In genomic region chr22:28711820-28712777, GRCh38 we compare ENCODE assay signal across 8 cellular contexts. TPM values are rescaled to one million over a fixed set of nuclear protein-coding genes. Genes with fewer than 3 reads are reported as not detected.
DNase-seq lines count a peak whose midpoint lies in the region; ATAC-seq and TF ChIP-seq lines count a peak whose summit lies in the region.

No MANE protein-coding gene starts in this region.

- H3K79me2 ChIP-seq in SK-N-SH (ENCODE audit: insufficient read depth): no peaks in the 10 kb centered on the region

- peaks cover 42% of the 10 kb centered on the region for H3F3A ChIP-seq in SK-N-SH (replicated peaks; ENCODE audit: insufficient read depth)

- H3K9ac ChIP-seq in SK-N-SH: peak overlapping the region; percentile 7; the same call in 1 of the 2 replicates

- 30% methylated on average over 6 of the region's 6 CpGs for WGBS in SK-N-SH (ENCODE audit: low lambda C conversion rate)

- H3K9me2 ChIP-seq in SK-N-SH: no peaks in the 10 kb centered on the region

- peak overlapping the region; percentile 57; the same call in 1 of the 2 replicates for H2AFZ ChIP-seq in SK-N-SH (ENCODE audit: low read depth)

- peak overlapping the region; percentile 87 to 92 for H3K27ac ChIP-seq in SK-N-SH (ENCODE audit: low read depth in 2 of 2, low read length in 1 of 2)

- TF ChIP-seq EP300 in SK-N-SH (IDR thresholded peaks at IDR 0.05; ENCODE audit: borderline replicate concordance in 1 of 2, low read depth in 1 of 2, low read length in 1 of 2): peak in 1 of 2 experiments; percentile 70; a peak in 1 of 4 replicates

- DNase-seq in GM04504 (ENCODE audit: low read depth) (peak; percentile 93), SK-N-SH (no peak), fibroblast of villous mesenchyme (ENCODE audit: low read depth) (peak; percentile 99), renal cortical epithelial cell (ENCODE audit: low read depth) (peak; percentile 100), GM20000 (ENCODE audit: low spot score) (no peak)
- DNase-seq in activated CD4-positive, alpha-beta T cell treated with anti-CD3 and anti-CD28 coated beads for 1 hour: no peak

- no peak overlapping the region; a peak in 1 of 4 replicates for H3K4me3 ChIP-seq in SK-N-SH (ENCODE audit: low read depth in 2 of 2, low read length in 1 of 2)
- peak overlapping the region; percentile 41 for H3K4me3 ChIP-seq in fibroblast of villous mesenchyme (ENCODE audit: low read depth, low read length)

- no peak for TF ChIP-seq RAD21 in SK-N-SH (IDR thresholded peaks at IDR 0.05; ENCODE audit: low read length)

- H3K4me1 ChIP-seq in SK-N-SH (ENCODE audit: control insufficient read depth in 1 of 2, insufficient read depth in 2 of 2, low read depth in 1 of 2, low read length in 1 of 2): peaks cover 17 to 35% of the 10 kb centered on the region in 2 experiments; a peak in 3 of 4 replicates

- H3K27me3 ChIP-seq in SK-N-SH (ENCODE audit: insufficient read depth): no peaks in the 10 kb centered on the region

- CTCF ChIA-PET in SK-N-SH (lab: Yijun Ruan, JAX): interaction anchor here (0.7 kb wide), 1 partner anchor 58 kb away, joined by 3 read pairs; no protein-coding TSS in a partner anchor

- H3K9me3 ChIP-seq in SK-N-SH: no peaks in the 10 kb centered on the region

- TF ChIP-seq CTCF in SK-N-SH (IDR thresholded peaks at IDR 0.05) (peak; percentile 37), fibroblast of villous mesenchyme (IDR thresholded peaks at IDR 0.05; ENCODE audit: insufficient read depth, low read depth, low read length) (peak; percentile 32), GM20000 (IDR thresholded peaks at IDR 0.05; ENCODE audit: extremely low read depth, missing control alignments) (no peak)

- peaks cover 3% of the 10 kb centered on the region in 2 experiments for H3K36me3 ChIP-seq in SK-N-SH (replicated peaks in 1 of 2; ENCODE audit: control insufficient read depth in 1 of 2, insufficient read depth in 2 of 2, low read length in 1 of 2)

- H4K20me1 ChIP-seq in SK-N-SH (ENCODE audit: insufficient read depth): no peaks in the 10 kb centered on the region

- no peak for ATAC-seq in HG02798 (IDR thresholded peaks at IDR 0.05; ENCODE audit: poor library complexity, unreplicated experiment)
- no peak for ATAC-seq in HG03565 (IDR thresholded peaks at IDR 0.05; ENCODE audit: unreplicated experiment)

- H3K4me2 ChIP-seq in SK-N-SH: peak overlapping the region; percentile 55

- POLR2A ChIA-PET in SK-N-SH (lab: Yijun Ruan, JAX): no interaction called here

TF ChIP-seq in SK-N-SH, 30 proteins besides CTCF, POLR2A, EP300 and RAD21 (continues in another document):
- TF ChIP-seq ZBTB33 (IDR thresholded peaks at IDR 0.05; ENCODE audit: borderline replicate concordance, low read depth): no peak
- TF ChIP-seq TEAD4 (IDR thresholded peaks at IDR 0.05; ENCODE audit: borderline replicate concordance, insufficient read depth): peak; percentile 64; the same call in 1 of the 2 replicates
- no peak for TF ChIP-seq EZH2phosphoT487 (IDR thresholded peaks at IDR 0.05; ENCODE audit: borderline replicate concordance, low read depth)
- TF ChIP-seq GABPA (IDR thresholded peaks at IDR 0.05; ENCODE audit: low read depth): peak; percentile 38
- TF ChIP-seq FOSL2 (IDR thresholded peaks at IDR 0.05; ENCODE audit: borderline replicate concordance, low read depth): peak; percentile 73; the same call in 1 of the 2 replicates
- TF ChIP-seq FOXJ3 (CRISPR knock-in tag; IDR thresholded peaks at IDR 0.05): no peak
- TF ChIP-seq CHD2 (IDR thresholded peaks at IDR 0.05; ENCODE audit: low read length, partially characterized antibody): no peak
- 0 out of 2 replicates have a peak, but pooled peaks have one; percentile 2 for TF ChIP-seq SMC3 (IDR thresholded peaks at IDR 0.05; ENCODE audit: low read depth, low read length)
- peak; percentile 44; the same call in 1 of the 2 replicates for TF ChIP-seq RXRA (IDR thresholded peaks at IDR 0.05; ENCODE audit: borderline replicate concordance, low read depth)
- TF ChIP-seq SIN3A (IDR thresholded peaks at IDR 0.05; ENCODE audit: borderline replicate concordance, low read depth, low read length): no peak
- TF ChIP-seq TCF12 (IDR thresholded peaks at IDR 0.05): peak; percentile 71
- TF ChIP-seq REST (IDR thresholded peaks at IDR 0.05; ENCODE audit: low read depth, low read length): no peak
- TF ChIP-seq FOXM1 (IDR thresholded peaks at IDR 0.05; ENCODE audit: low read depth): peak; percentile 41; the same call in 1 of the 2 replicates
- no peak for TF ChIP-seq ELF1 (IDR thresholded peaks at IDR 0.05)
- TF ChIP-seq MXI1 (IDR thresholded peaks at IDR 0.05; ENCODE audit: low read depth, low read length): no peak
- TF ChIP-seq TAF1 (IDR thresholded peaks at IDR 0.05; ENCODE audit: borderline replicate concordance, low read depth, low read length): no peak
- TF ChIP-seq IRF3 (IDR thresholded peaks at IDR 0.05; ENCODE audit: low read depth, low read length): no peak
- no peak for TF ChIP-seq USF2 (IDR thresholded peaks at IDR 0.05; ENCODE audit: borderline replicate concordance, low read depth, low read length)
- TF ChIP-seq JUND (IDR thresholded peaks at IDR 0.05): peak; percentile 85

RNA-seq across cellular contexts. Expression of gene CHEK2, which starts 29.5 kb away (rescaled TPM):
- polyA plus RNA-seq in SK-N-SH (2012; rRNA removed): 12.0 and 20.7 TPM in 2 replicates
- polyA plus RNA-seq in SK-N-SH (2012; cell fraction: cytosol; rRNA removed): 11.1 and 11.3 TPM in 2 replicates
- polyA plus RNA-seq in SK-N-SH (2012; cell fraction: nucleus; rRNA removed): 45.3 and 54.0 TPM in 2 replicates
- total RNA-seq in fibroblast of villous mesenchyme: 17.4 and 22.0 TPM in 2 replicates
- total RNA-seq in renal cortical epithelial cell: 11.0 and 24.0 TPM in 2 replicates

RNA-seq across cellular contexts. Expression of gene HSCB, which starts 29.7 kb away (rescaled TPM):
- 19.1 and 19.9 TPM in 2 replicates for polyA plus RNA-seq in SK-N-SH (2012; rRNA removed)
- 25.8 and 30.4 TPM in 2 replicates for polyA plus RNA-seq in SK-N-SH (2012; cell fraction: cytosol; rRNA removed)
- polyA plus RNA-seq in SK-N-SH (2012; cell fraction: nucleus; rRNA removed): 6.6 and 9.1 TPM in 2 replicates
- total RNA-seq in fibroblast of villous mesenchyme (11.2 and 13.9 TPM in 2 replicates), renal cortical epithelial cell (14.8 and 24.1 TPM in 2 replicates)

RNA-seq across cellular contexts. Expression of gene TTC28, which starts 32.5 kb away (rescaled TPM):
- polyA plus RNA-seq in SK-N-SH (2012; rRNA removed): 5.8 and 5.9 TPM in 2 replicates
- 3.4 and 4.5 TPM in 2 replicates for polyA plus RNA-seq in SK-N-SH (2012; cell fraction: cytosol; rRNA removed)
- 17.0 and 28.9 TPM in 2 replicates for polyA plus RNA-seq in SK-N-SH (2012; cell fraction: nucleus; rRNA removed)
- total RNA-seq in fibroblast of villous mesenchyme (23.3 and 27.4 TPM in 2 replicates), renal cortical epithelial cell (6.3 and 28.3 TPM in 2 replicates)

Comparison
In these comparisons a context has a peak if more than half of its experiments do, and no peak if none do; other contexts are left out.
1. DNase-seq: peak in GM04504 (single experiment), fibroblast of villous mesenchyme (single experiment) and renal cortical epithelial cell (single experiment); none in SK-N-SH (single experiment), GM20000 (single experiment) and activated CD4-positive, alpha-beta T cell treated with anti-CD3 and anti-CD28 coated beads for 1 hour (single experiment).